Comparison of ENCODE assay signal across 31 cellular contexts in the genomic region with DNA sequence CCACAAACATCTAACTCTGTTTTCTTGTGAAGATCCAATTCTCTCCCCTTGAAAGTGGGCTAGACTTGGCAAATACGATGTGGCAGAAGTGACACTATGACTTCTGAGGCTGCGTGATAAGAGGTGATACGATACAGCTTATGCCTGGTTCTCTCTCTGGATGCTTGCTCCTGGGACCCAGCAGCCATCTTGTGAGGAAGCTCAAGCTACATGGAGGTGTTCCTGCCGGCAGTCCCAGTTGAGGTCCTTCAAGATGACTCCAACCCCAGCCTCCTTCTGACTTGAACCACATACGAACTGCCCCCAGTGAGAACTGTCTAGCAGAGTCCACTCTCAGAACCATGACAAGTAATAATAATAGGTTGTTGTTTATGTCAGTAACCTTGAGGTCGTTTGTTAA.
"Had no signal": no experiment of that assay in that cellular context is flagged by ENCODE, and none has a peak within 500 bp of the region (broad histone marks: within the 10 kb centered on the region; RNA-seq: fewer than 3 reads in every experiment).

No MANE protein-coding gene starts in this region.

- H3K4me1 ChIP-seq: adrenal gland, body of pancreas had no signal

- H3K27me3 ChIP-seq: adrenal gland, body of pancreas had no signal

- H3K36me3 ChIP-seq: adrenal gland, esophagus squamous epithelium, gastroesophageal sphincter, heart right ventricle had no signal

- H3K27ac ChIP-seq: adrenal gland, body of pancreas, epithelial cell of prostate, esophagus squamous epithelium, gastroesophageal sphincter, heart right ventricle had no signal

- H3K4me3 ChIP-seq: adrenal gland, body of pancreas, esophagus squamous epithelium, gastroesophageal sphincter, heart right ventricle had no signal

- ATAC-seq: activated CD4-positive, alpha-beta T cell treated with anti-CD3 and anti-CD28 coated beads for 36 hours; activated CD8-positive, alpha-beta memory T cell treated with anti-CD3 and anti-CD28 coated beads, Interleukin-2, amount 10 ng/mL, durations not matched to agents 7 days and 5 days; activated CD8-positive, alpha-beta T cell treated with anti-CD3 and anti-CD28 coated beads, Interleukin-2, amount 10 ng/mL, durations not matched to agents 7 days and 5 days; activated naive CD8-positive, alpha-beta T cell treated with anti-CD3 and anti-CD28 coated beads, Interleukin-2, amount 50 U/mL, for 24 hours; body of pancreas; gastroesophageal sphincter; heart right ventricle had no signal

- FAIRE-seq: colon, endometrium, endothelial cell of umbilical vein had no signal

- DNase-seq: activated CD4-positive, alpha-beta memory T cell treated with anti-CD3 and anti-CD28 coated beads for 36 hours; activated CD4-positive, alpha-beta T cell treated with anti-CD3 and anti-CD28 coated beads for 36 hours; activated CD4-positive, alpha-beta T cell treated with anti-CD3 and anti-CD28 coated beads, Interleukin-2, amount 10 ng/mL, durations not matched to agents 24 days and 14 days; activated CD4-positive, CD25-positive, alpha-beta regulatory T cell; activated CD4-positive, CD25-positive, alpha-beta regulatory T cell treated with anti-CD3 and anti-CD28 coated beads, Interleukin-2, amount 50 U/mL, for 72 hours; activated CD8-positive, alpha-beta memory T cell treated with anti-CD3 and anti-CD28 coated beads, Interleukin-2, amount 10 ng/mL, durations not matched to agents 7 days and 5 days; activated CD8-positive, alpha-beta memory T cell treated with anti-CD3 and anti-CD28 coated beads, Interleukin-2, amount 50 U/mL, for 4 hours; activated CD8-positive, alpha-beta T cell treated with anti-CD3 and anti-CD28 coated beads, Interleukin-2, amount 10 ng/mL, durations not matched to agents 7 days and 5 days; activated effector memory CD4-positive, alpha-beta T cell treated with anti-CD3 and anti-CD28 coated beads, Interleukin-2, amount 50 U/mL, for 16 hours; activated naive CD4-positive, alpha-beta T cell treated with anti-CD3 and anti-CD28 coated beads for 36 hours; activated naive CD8-positive, alpha-beta T cell treated with anti-CD3 and anti-CD28 coated beads for 36 hours; activated naive CD8-positive, alpha-beta T cell treated with anti-CD3 and anti-CD28 coated beads, Interleukin-2, amount 50 U/mL, for 24 hours; activated T-cell treated with anti-CD3 and anti-CD28 coated beads, Interleukin-2, amount 50 U/mL, for 1 hour; activated T-cell treated with anti-CD3 and anti-CD28 coated beads, Interleukin-2, amount 50 U/mL, for 48 hours; adrenal gland; amygdala; aorta; body of pancreas; caudate nucleus; cortex of kidney; dermis blood vessel endothelial cell; effector CD8-positive, alpha-beta T cell; esophagus squamous epithelium; foreskin melanocyte; heart right ventricle; T-helper 2 cell had no signal

- H3K9me3 ChIP-seq: adrenal gland, body of pancreas had no signal
